In the genomic region with DNA sequence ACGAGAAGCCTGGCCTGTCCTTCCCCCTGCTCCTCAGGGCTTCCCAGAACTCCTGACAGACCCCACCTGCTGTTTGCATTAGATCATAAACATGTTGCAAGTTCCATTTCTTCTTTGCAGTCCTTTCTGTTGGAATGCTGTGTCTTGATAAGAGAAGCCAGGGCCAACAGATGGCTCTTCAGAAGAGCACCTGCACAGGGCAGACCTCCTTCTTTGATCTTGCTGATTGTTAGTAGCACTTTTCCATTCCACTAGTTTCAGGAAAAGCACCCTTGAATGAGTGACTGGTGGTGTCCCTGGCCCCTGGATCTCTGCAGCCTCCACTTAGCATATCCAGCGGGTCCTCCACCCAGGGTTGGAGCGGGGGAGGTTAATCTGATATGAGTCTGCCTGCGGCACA, we compare ENCODE assay signal across 21 cellular contexts.
DNase-seq lines count a peak whose midpoint lies in the region; ATAC-seq and TF ChIP-seq lines count a peak whose summit lies in the region.
"Had no signal": no experiment of that assay in that cellular context is flagged by ENCODE, and none has a peak within 500 bp of the region (broad histone marks: within the 10 kb centered on the region; RNA-seq: fewer than 3 reads in every experiment).

No MANE protein-coding gene starts in this region.

- H3K4me3 ChIP-seq in Caco-2 (ENCODE audit: low read depth, low read length) (no peak overlapping the region), esophagus muscularis mucosa (no peak overlapping the region), trophoblast cell (ENCODE audit: low read depth, low read length) (no peak overlapping the region), PC-3 (ENCODE audit: low read length) (no peak overlapping the region)
- H3K4me3 ChIP-seq: BLaER1 treated with 17β-estradiol and CSF1 and Interleukin-3, amounts not matched to agents 10 nM and 100 nM; GM12878 had no signal

- intact Hi-C loops in Caco-2 (cut with micrococcal nuclease; ENCODE audit: unreplicated experiment) (loop anchor here (1.0 kb wide), 1 partner anchor 27 kb away; no protein-coding TSS in a partner anchor), esophagus muscularis mucosa (cut with DNase I) (no loop called here), PC-3 (cut with micrococcal nuclease) (no loop called here)

- peak overlapping the region; percentile 40 for H3K4me3 Mint-ChIP-seq in Caco-2 (ENCODE audit: unreplicated experiment)
- H3K4me3 Mint-ChIP-seq in activated CD4-positive, alpha-beta memory T cell treated with anti-CD3 and anti-CD28 coated beads, Interleukin-2, amount 10 ng/mL, durations not matched to agents 7 days and 5 days = no peak overlapping the region
- H3K4me3 Mint-ChIP-seq: CD4-positive, alpha-beta T cell; CD8-positive, alpha-beta T cell had no signal

- no peak overlapping the region for H3K14ac ChIP-seq in trophoblast cell (ENCODE audit: low read length)

- H4K20me1 ChIP-seq in PC-3 (ENCODE audit: low read length) = no peaks in the 10 kb centered on the region
- H4K20me1 ChIP-seq: BLaER1 treated with 17β-estradiol and CSF1 and Interleukin-3, amounts not matched to agents 10 nM and 100 nM had no signal

- peaks cover 28% of the 10 kb centered on the region for H3K9me3 Mint-ChIP-seq in Caco-2 (ENCODE audit: unreplicated experiment)
- peaks cover 19% of the 10 kb centered on the region for H3K9me3 Mint-ChIP-seq in activated CD4-positive, alpha-beta memory T cell treated with anti-CD3 and anti-CD28 coated beads, Interleukin-2, amount 10 ng/mL, durations not matched to agents 7 days and 5 days

- H3K4ac ChIP-seq in trophoblast cell (ENCODE audit: low read depth, low read length) = no peak overlapping the region

- no peak overlapping the region for H4K91ac ChIP-seq in trophoblast cell (ENCODE audit: low read depth, low read length)

- BruUV-seq in Caco-2 (replicated peaks; lab: Mats Ljungman, UMichigan) = no TSS peak
- no TSS peak for BruUV-seq in PC-3 (replicated peaks; lab: Mats Ljungman, UMichigan)

- peaks cover 13% of the 10 kb centered on the region for H3K36me3 Mint-ChIP-seq in Caco-2 (ENCODE audit: insufficient read depth, unreplicated experiment)
- no peaks in the 10 kb centered on the region for H3K36me3 Mint-ChIP-seq in activated CD4-positive, alpha-beta memory T cell treated with anti-CD3 and anti-CD28 coated beads, Interleukin-2, amount 10 ng/mL, durations not matched to agents 7 days and 5 days (ENCODE audit: low read depth)
- H3K36me3 Mint-ChIP-seq: CD8-positive, alpha-beta T cell had no signal

- H3K79me2 ChIP-seq in trophoblast cell (ENCODE audit: control insufficient read depth, insufficient read depth, low read length, poor library complexity) (no peaks in the 10 kb centered on the region), PC-3 (ENCODE audit: low read length) (no peaks in the 10 kb centered on the region)

- H3K9ac ChIP-seq in trophoblast cell (ENCODE audit: low read length) (no peak overlapping the region), PC-3 (ENCODE audit: low read length) (no peak overlapping the region)
- H3K9ac ChIP-seq: BLaER1 treated with 17β-estradiol and CSF1 and Interleukin-3, amounts not matched to agents 10 nM and 100 nM had no signal

- WGBS in esophagus muscularis mucosa = 85% methylated on average over 4 of the region's 4 CpGs
- WGBS in trophoblast cell (ENCODE audit: extremely low coverage, insufficient coverage, insufficient read length) = no CpG with 5 or more reads among the region's 4 CpGs

- no peak overlapping the region for H2BK5ac ChIP-seq in trophoblast cell (ENCODE audit: low read depth, low read length, poor library complexity)

- ATAC-seq in PC-3 = no peak
- ATAC-seq in GM18868 (IDR thresholded peaks at IDR 0.05; ENCODE audit: unreplicated experiment) = no peak
- ATAC-seq in GM19397 (IDR thresholded peaks at IDR 0.05; ENCODE audit: unreplicated experiment) = no peak
- ATAC-seq: CD8-positive, alpha-beta T cell; GM12878 had no signal

- H2AK5ac ChIP-seq in trophoblast cell (ENCODE audit: low read length) = no peak overlapping the region

- H3K27ac ChIP-seq in esophagus muscularis mucosa (replicated peaks in 1 of 4) (no peak overlapping the region), trophoblast cell (ENCODE audit: low read depth, low read length) (no peak overlapping the region), PC-3 (ENCODE audit: low read length) (no peak overlapping the region)
- H3K27ac ChIP-seq: BLaER1 treated with 17β-estradiol and CSF1 and Interleukin-3, amounts not matched to agents 10 nM and 100 nM; C4-2B had no signal

- POLR2A ChIA-PET in Caco-2 (lab: Charles Lee) (no interaction called here), PC-3 (lab: Charles Lee; ENCODE audit: unreplicated experiment) (no interaction called here)
- POLR2A ChIA-PET in activated CD4-positive, alpha-beta memory T cell treated with anti-CD3 and anti-CD28 coated beads, Interleukin-2, amount 10 ng/mL, durations not matched to agents 7 days and 5 days (lab: Charles Lee) = no interaction called here

- H3K79me1 ChIP-seq in trophoblast cell (ENCODE audit: low read length) = no peaks in the 10 kb centered on the region

- no peak overlapping the region for H4K8ac ChIP-seq in trophoblast cell (ENCODE audit: low read depth, low read length)

- H3K27me3 ChIP-seq in Caco-2 (replicated peaks; ENCODE audit: control insufficient read depth, insufficient read depth, low read length) (no peaks in the 10 kb centered on the region), esophagus muscularis mucosa (no peaks in the 10 kb centered on the region), trophoblast cell (ENCODE audit: insufficient read depth, low read length) (no peaks in the 10 kb centered on the region), PC-3 (ENCODE audit: low read length) (no peaks in the 10 kb centered on the region)
- H3K27me3 ChIP-seq: BLaER1 treated with 17β-estradiol and CSF1 and Interleukin-3, amounts not matched to agents 10 nM and 100 nM had no signal

- DNase-seq in Caco-2 = peak; percentile 71 to 79
- DNase-seq in HuH-7 (ENCODE audit: low spot score) = peak; percentile 30
- peak; percentile 74 for DNase-seq in esophagus muscularis mucosa (ENCODE audit: extremely low spot score)
- DNase-seq in trophoblast cell = peak; percentile 30 to 37
- no peak for DNase-seq in activated CD4-positive, alpha-beta memory T cell treated with anti-CD3 and anti-CD28 coated beads, Interleukin-2, amount 10 ng/mL, durations not matched to agents 7 days and 5 days
- DNase-seq in PC-3 = no peak
- DNase-seq: 8988T; ACHN; CD4-positive, alpha-beta T cell; CD8-positive, alpha-beta T cell; DMS153; DMS53; DMS79; DND-41; EL; GDM1 had no signal

- H2BK12ac ChIP-seq in trophoblast cell (ENCODE audit: low read length) = no peak overlapping the region

- no peak overlapping the region for H3K4me2 ChIP-seq in trophoblast cell (ENCODE audit: low read length)
- no peak overlapping the region for H3K4me2 ChIP-seq in PC-3 (ENCODE audit: low read length)

- H3K23ac ChIP-seq in trophoblast cell (ENCODE audit: low read length) = no peak overlapping the region

- H3K36me3 ChIP-seq in Caco-2 (ENCODE audit: control insufficient read depth, insufficient read depth, low read length) = no peaks in the 10 kb centered on the region
- no peaks in the 10 kb centered on the region for H3K36me3 ChIP-seq in esophagus muscularis mucosa
- no peaks in the 10 kb centered on the region for H3K36me3 ChIP-seq in trophoblast cell (ENCODE audit: control insufficient read depth in 1 of 2, insufficient read depth in 2 of 2, low read length in 2 of 2)
- no peaks in the 10 kb centered on the region for H3K36me3 ChIP-seq in PC-3 (ENCODE audit: low read depth, low read length)
- H3K36me3 ChIP-seq: BLaER1 treated with 17β-estradiol and CSF1 and Interleukin-3, amounts not matched to agents 10 nM and 100 nM had no signal

- no peak overlapping the region for H3K18ac ChIP-seq in trophoblast cell (ENCODE audit: low read length)

- peaks cover 22% of the 10 kb centered on the region for H3K4me1 Mint-ChIP-seq in Caco-2 (ENCODE audit: low read depth, unreplicated experiment)
- H3K4me1 Mint-ChIP-seq in activated CD4-positive, alpha-beta memory T cell treated with anti-CD3 and anti-CD28 coated beads, Interleukin-2, amount 10 ng/mL, durations not matched to agents 7 days and 5 days = no peaks in the 10 kb centered on the region

- CTCF ChIA-PET in Caco-2 (lab: Charles Lee) = no interaction called here
- CTCF ChIA-PET in activated CD4-positive, alpha-beta memory T cell treated with anti-CD3 and anti-CD28 coated beads, Interleukin-2, amount 10 ng/mL, durations not matched to agents 7 days and 5 days (lab: Charles Lee) = no interaction called here
- CTCF ChIA-PET in PC-3 (lab: Charles Lee) = no interaction called here

- H3K27ac Mint-ChIP-seq in Caco-2 (ENCODE audit: unreplicated experiment) = peak overlapping the region; percentile 99
- H3K27ac Mint-ChIP-seq in activated CD4-positive, alpha-beta memory T cell treated with anti-CD3 and anti-CD28 coated beads, Interleukin-2, amount 10 ng/mL, durations not matched to agents 7 days and 5 days = no peak overlapping the region
- H3K27ac Mint-ChIP-seq: CD4-positive, alpha-beta T cell; CD8-positive, alpha-beta T cell had no signal

- H3K9me3 ChIP-seq in Caco-2 (peaks cover 8% of the 10 kb centered on the region), esophagus muscularis mucosa (peaks cover 0 to 9% (median 3%) of the 10 kb centered on the region in 4 donors), trophoblast cell (ENCODE audit: insufficient read depth, low read depth, low read length) (peaks cover 3% of the 10 kb centered on the region), PC-3 (ENCODE audit: low read length) (no peaks in the 10 kb centered on the region)

- no peak overlapping the region for H4K12ac ChIP-seq in trophoblast cell (ENCODE audit: low read depth, low read length)

- TF ChIP-seq POLR2A in esophagus muscularis mucosa (IDR thresholded peaks at IDR 0.05; ENCODE audit: low read depth) = no peak

- H3K9me2 ChIP-seq in PC-3 (replicated peaks; ENCODE audit: low read length) = no peaks in the 10 kb centered on the region

- peaks cover 18% of the 10 kb centered on the region for H3K4me1 ChIP-seq in Caco-2
- no peaks in the 10 kb centered on the region for H3K4me1 ChIP-seq in esophagus muscularis mucosa
- H3K4me1 ChIP-seq in trophoblast cell (ENCODE audit: control insufficient read depth in 1 of 2, insufficient read depth in 2 of 2, low read length in 2 of 2) = no peaks in the 10 kb centered on the region
- no peaks in the 10 kb centered on the region for H3K4me1 ChIP-seq in PC-3 (ENCODE audit: insufficient read depth, low read length)

- no peaks in the 10 kb centered on the region for H3K27me3 Mint-ChIP-seq in Caco-2 (ENCODE audit: insufficient read depth, unreplicated experiment)
- H3K27me3 Mint-ChIP-seq in activated CD4-positive, alpha-beta memory T cell treated with anti-CD3 and anti-CD28 coated beads, Interleukin-2, amount 10 ng/mL, durations not matched to agents 7 days and 5 days = no peaks in the 10 kb centered on the region
- H3K27me3 Mint-ChIP-seq: CD4-positive, alpha-beta T cell had no signal

- no peak overlapping the region for H2BK120ac ChIP-seq in trophoblast cell (ENCODE audit: insufficient read depth, low read length, poor library complexity)

- no peaks in the 10 kb centered on the region for H3F3A ChIP-seq in PC-3 (ENCODE audit: low read length, unreplicated experiment)

- H2AFZ ChIP-seq in trophoblast cell (ENCODE audit: insufficient read depth, low read length, poor library complexity) (no peak overlapping the region), PC-3 (ENCODE audit: low read length) (no peak overlapping the region)

- no peak for TF ChIP-seq CTCF in Caco-2 (IDR thresholded peaks at IDR 0.05; ENCODE audit: insufficient read depth in 1 of 2, low read depth in 1 of 2, low read length in 1 of 2, severe bottlenecking in 1 of 2, unreplicated experiment in 1 of 2)
- no peak for TF ChIP-seq CTCF in esophagus muscularis mucosa (IDR thresholded peaks at IDR 0.05)
- no peak for TF ChIP-seq CTCF in PC-3 (conservative IDR thresholded peaks at IDR 0.05; ENCODE audit: low read depth, low read length)

- TF ChIP-seq EP300 in esophagus muscularis mucosa (IDR thresholded peaks at IDR 0.05) = no peak

Comparison
In these comparisons a context has a peak if more than half of its experiments do, and no peak if none do; other contexts are left out.
1. DNase-seq: peak in Caco-2 (2 of 2), HuH-7 (single experiment), esophagus muscularis mucosa (single experiment) and trophoblast cell (2 of 2); none in activated CD4-positive, alpha-beta memory T cell treated with anti-CD3 and anti-CD28 coated beads, Interleukin-2, amount 10 ng/mL, durations not matched to agents 7 days and 5 days (single experiment) and PC-3 (single experiment).